In genomic region chr13:94312511-94313191, GRCh38 we compare ENCODE assay signal across 10 cellular contexts.
A peak's percentile ranks its signal among the peaks of the same experiment; 100 is the strongest.
DNase-seq lines count a peak whose midpoint lies in the region; ATAC-seq and TF ChIP-seq lines count a peak whose summit lies in the region.
"Had no signal": no experiment of that assay in that cellular context is flagged by ENCODE, and none has a peak within 500 bp of the region (broad histone marks: within the 10 kb centered on the region; RNA-seq: fewer than 3 reads in every experiment).

No MANE protein-coding gene starts in this region.

- H3K27me3 Mint-ChIP-seq in immature natural killer cell (ENCODE audit: low read depth in 3 of 3) (peaks cover 0 to 4% (median 4%) of the 10 kb centered on the region in 3 donors), CD14-positive monocyte (ENCODE audit: low read depth in 3 of 3) (peaks cover 0 to 2% (median 0%) of the 10 kb centered on the region in 3 donors)

- H3K4me3 Mint-ChIP-seq in immature natural killer cell (peak overlapping the region in 3 of 5 donors; percentile 38 to 60 (median 39)), CD14-positive monocyte (no peak overlapping the region)

- peak overlapping the region in 5 of 6 donors; percentile 20 to 90 (median 72) for H3K27ac Mint-ChIP-seq in immature natural killer cell
- H3K27ac Mint-ChIP-seq in CD14-positive monocyte: peak overlapping the region in 1 of 7 donors; percentile 42

- H3K9me3 Mint-ChIP-seq in immature natural killer cell (no peaks in the 10 kb centered on the region), CD14-positive monocyte (peaks cover 0 to 2% (median 0%) of the 10 kb centered on the region in 7 donors)

- peak; percentile 72 for ATAC-seq in GM21723 (IDR thresholded peaks at IDR 0.05; ENCODE audit: unreplicated experiment)

- intact Hi-C loops in CD14-positive monocyte (cut with micrococcal nuclease): no loop called here

- peaks cover 8 to 13% of the 10 kb centered on the region in 2 donors for H3K4me1 Mint-ChIP-seq in immature natural killer cell
- H3K4me1 Mint-ChIP-seq in CD14-positive monocyte: no peaks in the 10 kb centered on the region

- peaks cover 0 to 5% (median 0%) of the 10 kb centered on the region in 3 donors for H3K36me3 Mint-ChIP-seq in immature natural killer cell
- H3K36me3 Mint-ChIP-seq in CD14-positive monocyte: no peaks in the 10 kb centered on the region

- in situ Hi-C loops in GM13976 (cut with MboI; ENCODE audit: low sequenced_read_pairs, unreplicated experiment): no loop called here

- DNase-seq in GM13976 (ENCODE audit: low spot score) (peak; percentile 24), NCI-H187 treated with DMSO at 0.1 percent for 48 hours (lab: John Stamatoyannopoulos, UW) (peak; percentile 76), immature natural killer cell (no peak), NCI-H1694 treated with DMSO at 0.1 percent for 48 hours (lab: John Stamatoyannopoulos, UW) (no peak), RPMI8226 (no peak), CD14-positive monocyte (ENCODE audit: low spot score) (no peak), hippocampal formation (lab: John Stamatoyannopoulos, UW) (no peak)
- DNase-seq: stimulated activated CD4-positive, alpha-beta T cell treated with anti-CD3 and anti-CD28 coated beads, Interleukin-2, amount 100 ng/mL, for 24 hours; T1000 had no signal

- TF ChIP-seq CTCF in GM13976 (IDR thresholded peaks at IDR 0.05; ENCODE audit: borderline replicate concordance, control extremely low read depth, extremely low read depth, insufficient read depth, missing control alignments): no peak
- no peak for TF ChIP-seq CTCF in CD14-positive monocyte (IDR thresholded peaks at IDR 0.05)

Comparison
In these comparisons a context has a peak if more than half of its experiments do, and no peak if none do; other contexts are left out.
1. DNase-seq: peak in GM13976 (single experiment) and NCI-H187 treated with DMSO at 0.1 percent for 48 hours (single experiment); none in immature natural killer cell (0 of 3), NCI-H1694 treated with DMSO at 0.1 percent for 48 hours (single experiment), RPMI8226 (single experiment), CD14-positive monocyte (single experiment) and hippocampal formation (0 of 2).
2. H3K4me3 Mint-ChIP-seq: peak in immature natural killer cell (3 of 5); none in CD14-positive monocyte (0 of 2).